Comparison of ENCODE assay signal across 8 cellular contexts in the genomic region with DNA sequence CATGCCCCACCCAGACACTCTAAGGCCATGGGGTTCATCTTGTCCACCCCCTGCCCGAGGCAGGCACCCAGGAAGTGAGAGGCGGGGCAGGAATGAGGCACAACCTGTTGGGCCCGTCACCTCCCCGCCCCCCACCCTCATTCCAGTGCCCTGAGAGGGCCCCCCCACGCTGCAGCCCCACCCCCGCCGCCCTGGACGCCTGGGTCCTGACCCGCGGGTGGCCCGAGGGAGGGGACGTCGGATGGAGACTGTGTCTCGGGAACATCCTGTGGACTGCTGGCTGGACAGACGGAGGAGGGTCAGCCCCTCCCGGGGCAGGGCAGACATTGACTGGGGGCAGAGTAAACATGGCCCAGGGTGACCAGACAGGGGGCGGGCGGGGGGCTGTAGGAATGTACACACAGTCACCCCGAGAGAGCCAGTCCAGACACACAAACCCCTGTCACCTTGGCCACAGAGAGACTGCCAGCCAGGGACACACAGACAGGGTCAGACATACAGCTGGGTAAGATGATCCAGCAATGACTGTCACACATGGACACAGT. TPM values are rescaled to one million over a fixed set of nuclear protein-coding genes. Genes with fewer than 3 reads are reported as not detected.
DNase-seq lines count a peak whose midpoint lies in the region; ATAC-seq, FAIRE-seq and TF ChIP-seq lines count a peak whose summit lies in the region.

No MANE protein-coding gene starts in this region.

- H3K36me3 Mint-ChIP-seq in effector memory CD8-positive, alpha-beta T cell (ENCODE audit: insufficient read depth), result peaks cover 8% of the 10 kb centered on the region
- no peaks in the 10 kb centered on the region for H3K36me3 Mint-ChIP-seq in naive B cell

- TF ChIP-seq RAD21 in A549 (conservative IDR thresholded peaks at IDR 0.05 in 1 of 2, IDR thresholded peaks at IDR 0.05 in 1 of 2), result no peak; a peak in 1 of 5 replicates

- peak overlapping the region; percentile 44; the same call in 2 of the 3 replicates for H3K4me3 ChIP-seq in A549
- H3K4me3 ChIP-seq in NT2/D1 (ENCODE audit: insufficient read length, low read depth), result no peak overlapping the region

- no peak overlapping the region for H3K27ac Mint-ChIP-seq in effector memory CD8-positive, alpha-beta T cell
- peak overlapping the region in 4 of 6 donors; percentile 94 to 100 (median 98) for H3K27ac Mint-ChIP-seq in naive B cell

- H3K4me1 ChIP-seq in A549 (peaks cover 82% of the 10 kb centered on the region), NT2/D1 (ENCODE audit: insufficient read depth, insufficient read length) (peaks cover 28% of the 10 kb centered on the region)

- no peaks in the 10 kb centered on the region for H3K9me3 Mint-ChIP-seq in effector memory CD8-positive, alpha-beta T cell
- H3K9me3 Mint-ChIP-seq in naive B cell, result no peaks in the 10 kb centered on the region

- H3K36me3 ChIP-seq in NT2/D1 (ENCODE audit: insufficient read depth, insufficient read length, low read length), result no peaks in the 10 kb centered on the region

- no peak for FAIRE-seq in A549 (lab: Jason Lieb, UNC)

- WGBS in A549 (ENCODE audit: missing lambda C conversion rate), result 0% methylated on average over 1 of the region's 19 CpGs

- DNase-seq in A549 (ENCODE audit: low read depth in 1 of 2, low spot score in 1 of 2), result peak in 1 of 2 experiments; percentile 87
- no peak for DNase-seq in NT2/D1 (ENCODE audit: low read depth, low spot score)
- DNase-seq in effector memory CD8-positive, alpha-beta T cell, result no peak
- DNase-seq in naive B cell, result no peak
- DNase-seq in GM19238 (ENCODE audit: insufficient read length, low spot score), result no peak
- no peak for DNase-seq in HCEC 1CT
- DNase-seq in central memory CD4-positive, alpha-beta T cell, result no peak

- H3K27ac ChIP-seq in A549, result peak overlapping the region; percentile 96 to 99

- H3K9ac ChIP-seq in NT2/D1 (ENCODE audit: insufficient read length, low read depth), result peak overlapping the region; percentile 65

- H3K9me3 ChIP-seq in A549 (no peaks in the 10 kb centered on the region), NT2/D1 (ENCODE audit: insufficient read depth, low read length) (no peaks in the 10 kb centered on the region)

- H3K4me1 Mint-ChIP-seq in effector memory CD8-positive, alpha-beta T cell (ENCODE audit: low read depth in 2 of 2), result peaks cover 12 to 16% of the 10 kb centered on the region in 2 donors
- H3K4me1 Mint-ChIP-seq in naive B cell, result peaks cover 22 to 47% (median 27%) of the 10 kb centered on the region in 3 donors

- TF ChIP-seq CTCF in A549 (IDR thresholded peaks at IDR 0.05), result no peak

- CTCF ChIA-PET in A549 (lab: Yijun Ruan, JAX), result interaction anchor here (0.6 to 29.7 kb wide), 4 partner anchors 8 to 1839 kb away, joined by 3 to 725 read pairs (median 14); a partner anchor contains a TSS

- ATAC-seq in A549 (peak; percentile 15 to 45), naive B cell (ENCODE audit: low read depth in 2 of 2) (no peak), HG03469 (IDR thresholded peaks at IDR 0.05; ENCODE audit: unreplicated experiment) (no peak)
- ATAC-seq in effector memory CD8-positive, alpha-beta T cell (replicated peaks), result no peak

- POLR2A ChIA-PET in A549 (lab: Yijun Ruan, JAX), result interaction anchor here (2.0 kb wide), 1 partner anchor 8 kb away, joined by 27 read pairs; a partner anchor contains a TSS

- peak overlapping the region; percentile 99 for H3K4me2 ChIP-seq in A549

- no peaks in the 10 kb centered on the region for H3K27me3 ChIP-seq in NT2/D1 (ENCODE audit: insufficient read depth, insufficient read length)

- no peak for TF ChIP-seq POLR2A in A549 (IDR thresholded peaks at IDR 0.05; ENCODE audit: low read length)

- peak; percentile 89 to 96 for TF ChIP-seq EP300 in A549 (IDR thresholded peaks at IDR 0.05)

- H3K27me3 Mint-ChIP-seq in effector memory CD8-positive, alpha-beta T cell, result no peaks in the 10 kb centered on the region
- H3K27me3 Mint-ChIP-seq in naive B cell, result no peaks in the 10 kb centered on the region

- H3K4me3 Mint-ChIP-seq in effector memory CD8-positive, alpha-beta T cell, result peak overlapping the region; percentile 40 to 65
- peak overlapping the region in 6 of 8 donors; percentile 53 to 90 (median 72) for H3K4me3 Mint-ChIP-seq in naive B cell

TF ChIP-seq in A549, 52 proteins besides CTCF, POLR2A, EP300 and RAD21 (continues in another document):
- TF ChIP-seq RNF2 (IDR thresholded peaks at IDR 0.05; ENCODE audit: borderline replicate concordance, low read depth) (no peak), POLR2AphosphoS2 (conservative IDR thresholded peaks at IDR 0.05; ENCODE audit: low read length) (no peak), MAFK (IDR thresholded peaks at IDR 0.05; ENCODE audit: partially characterized antibody) (no peak), TFCP2L1 (CRISPR knock-in tag; IDR thresholded peaks at IDR 0.05) (no peak), EHF (CRISPR knock-in tag; IDR thresholded peaks at IDR 0.05) (no peak), FOSB (CRISPR knock-in tag; IDR thresholded peaks at IDR 0.05) (no peak), CHD2 (IDR thresholded peaks at IDR 0.05; ENCODE audit: low read length, partially characterized antibody) (no peak), HOXB13 (CRISPR knock-in tag; IDR thresholded peaks at IDR 0.05; ENCODE audit: low read depth) (no peak), HOXA7 (CRISPR knock-in tag; IDR thresholded peaks at IDR 0.05) (no peak)
- TF ChIP-seq, protein P1, sequence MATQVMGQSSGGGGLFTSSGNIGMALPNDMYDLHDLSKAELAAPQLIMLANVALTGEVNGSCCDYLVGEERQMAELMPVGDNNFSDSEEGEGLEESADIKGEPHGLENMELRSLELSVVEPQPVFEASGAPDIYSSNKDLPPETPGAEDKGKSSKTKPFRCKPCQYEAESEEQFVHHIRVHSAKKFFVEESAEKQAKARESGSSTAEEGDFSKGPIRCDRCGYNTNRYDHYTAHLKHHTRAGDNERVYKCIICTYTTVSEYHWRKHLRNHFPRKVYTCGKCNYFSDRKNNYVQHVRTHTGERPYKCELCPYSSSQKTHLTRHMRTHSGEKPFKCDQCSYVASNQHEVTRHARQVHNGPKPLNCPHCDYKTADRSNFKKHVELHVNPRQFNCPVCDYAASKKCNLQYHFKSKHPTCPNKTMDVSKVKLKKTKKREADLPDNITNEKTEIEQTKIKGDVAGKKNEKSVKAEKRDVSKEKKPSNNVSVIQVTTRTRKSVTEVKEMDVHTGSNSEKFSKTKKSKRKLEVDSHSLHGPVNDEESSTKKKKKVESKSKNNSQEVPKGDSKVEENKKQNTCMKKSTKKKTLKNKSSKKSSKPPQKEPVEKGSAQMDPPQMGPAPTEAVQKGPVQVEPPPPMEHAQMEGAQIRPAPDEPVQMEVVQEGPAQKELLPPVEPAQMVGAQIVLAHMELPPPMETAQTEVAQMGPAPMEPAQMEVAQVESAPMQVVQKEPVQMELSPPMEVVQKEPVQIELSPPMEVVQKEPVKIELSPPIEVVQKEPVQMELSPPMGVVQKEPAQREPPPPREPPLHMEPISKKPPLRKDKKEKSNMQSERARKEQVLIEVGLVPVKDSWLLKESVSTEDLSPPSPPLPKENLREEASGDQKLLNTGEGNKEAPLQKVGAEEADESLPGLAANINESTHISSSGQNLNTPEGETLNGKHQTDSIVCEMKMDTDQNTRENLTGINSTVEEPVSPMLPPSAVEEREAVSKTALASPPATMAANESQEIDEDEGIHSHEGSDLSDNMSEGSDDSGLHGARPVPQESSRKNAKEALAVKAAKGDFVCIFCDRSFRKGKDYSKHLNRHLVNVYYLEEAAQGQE (IDR thresholded peaks at IDR 0.05), result no peak

RNA-seq across cellular contexts. Expression of a gene that starts 7.4 kb away (rescaled TPM):
- polyA plus RNA-seq in A549 (2011; rRNA removed) (72.5 and 94.7 TPM in 2 replicates), A549 (2017; fragmentation: RNase III; extraction: RNeasy Plus Mini Kit Qiagen cat#74134 plus additional on column Dnase treatment) (47.2 to 57.7 TPM (median 55.6 TPM) in 3 replicates), naive B cell (ENCODE audit: low read depth in 6 of 6) (1,000 to 10,000 TPM in 5 of 6 donors, 100 to 1,000 TPM in 1; 777 to 2,686 (median 1,649) TPM)
- 165 and 253 TPM in 2 replicates for polyA plus RNA-seq in A549 (2012; cell fraction: cytosol; rRNA removed)
- 411 and 478 TPM in 2 replicates for polyA plus RNA-seq in A549 (2012; cell fraction: nucleus; rRNA removed)
- 30.8 and 31.4 TPM in 2 replicates for polyA minus RNA-seq in A549 (2011; rRNA and poly(A)+ RNA removed)

RNA-seq across cellular contexts. Expression of a gene that starts 8.6 kb away (rescaled TPM):
- 8.3 and 10.1 TPM in 2 replicates for polyA plus RNA-seq in A549 (2011; rRNA removed)
- 13.8 TPM in 2 replicates for polyA plus RNA-seq in A549 (2012; cell fraction: cytosol; rRNA removed)
- polyA plus RNA-seq in A549 (2012; cell fraction: nucleus; rRNA removed), result 40.4 and 46.5 TPM in 2 replicates
- 18.5 to 24.6 TPM (median 21.5 TPM) in 3 replicates for polyA plus RNA-seq in A549 (2017; fragmentation: RNase III; extraction: RNeasy Plus Mini Kit Qiagen cat#74134 plus additional on column Dnase treatment)
- polyA minus RNA-seq in A549 (2011; rRNA and poly(A)+ RNA removed), result 5.5 and 9.8 TPM in 2 replicates
- polyA plus RNA-seq in naive B cell (ENCODE audit: low read depth in 6 of 6), result 1 to 10 TPM; 1.1 to 7.1 (median 3.3) TPM

RNA-seq across cellular contexts. Expression of a gene that starts 17.7 kb away (rescaled TPM):
- polyA plus RNA-seq in A549 (2011; rRNA removed) (0.48 and 0.57 TPM in 2 replicates), A549 (2017; fragmentation: RNase III; extraction: RNeasy Plus Mini Kit Qiagen cat#74134 plus additional on column Dnase treatment) (0.49 to 0.91 TPM (median 0.84 TPM) in 3 replicates), naive B cell (ENCODE audit: low read depth in 6 of 6) (100 to 1,000 TPM in 5 of 6 donors, 10 to 100 TPM in 1; 96.8 to 203 (median 126) TPM)
- 1.1 and 1.3 TPM in 2 replicates for polyA plus RNA-seq in A549 (2012; cell fraction: cytosol; rRNA removed)
- 1.3 and 1.5 TPM in 2 replicates for polyA plus RNA-seq in A549 (2012; cell fraction: nucleus; rRNA removed)
- 0.49 and 0.95 TPM in 2 replicates for polyA minus RNA-seq in A549 (2011; rRNA and poly(A)+ RNA removed)

RNA-seq across cellular contexts. Expression of a gene that starts 17.9 kb away (rescaled TPM):
- polyA plus RNA-seq in A549 (2011; rRNA removed) (4.9 and 10.7 TPM in 2 replicates), A549 (2017; fragmentation: RNase III; extraction: RNeasy Plus Mini Kit Qiagen cat#74134 plus additional on column Dnase treatment) (not detected in 3 replicates), naive B cell (ENCODE audit: low read depth in 6 of 6) (1 to 10 TPM in 5 of 6 donors, not detected in 1; 2.0 to 6.6 (median 5.2) TPM)
- not detected in 2 replicates for polyA plus RNA-seq in A549 (2012; cell fraction: cytosol; rRNA removed)
- 1.6 TPM in 1 of 2 replicates, not detected in the other for polyA plus RNA-seq in A549 (2012; cell fraction: nucleus; rRNA removed)
- 8.4 and 11.0 TPM in 2 replicates for polyA minus RNA-seq in A549 (2011; rRNA and poly(A)+ RNA removed)

RNA-seq across cellular contexts. Expression of a gene that starts 22.5 kb away (rescaled TPM):
- polyA plus RNA-seq in A549 (2011; rRNA removed) (27.2 and 37.2 TPM in 2 replicates), A549 (2017; fragmentation: RNase III; extraction: RNeasy Plus Mini Kit Qiagen cat#74134 plus additional on column Dnase treatment) (40.7 to 45.5 TPM (median 41.7 TPM) in 3 replicates), naive B cell (ENCODE audit: low read depth in 6 of 6) (10 to 100 TPM; 19.7 to 30.9 (median 25.1) TPM)
- polyA plus RNA-seq in A549 (2012; cell fraction: cytosol; rRNA removed), result 64.6 and 74.8 TPM in 2 replicates
- 59.6 and 69.3 TPM in 2 replicates for polyA plus RNA-seq in A549 (2012; cell fraction: nucleus; rRNA removed)
- 47.2 and 53.1 TPM in 2 replicates for polyA minus RNA-seq in A549 (2011; rRNA and poly(A)+ RNA removed)

Comparison
In these comparisons a context has a peak if more than half of its experiments do, and no peak if none do; other contexts are left out.
1. ATAC-seq: peak in A549 (2 of 2); none in effector memory CD8-positive, alpha-beta T cell (single experiment), naive B cell (0 of 2) and HG03469 (single experiment).
2. H3K27ac Mint-ChIP-seq: peak in naive B cell (4 of 6); none in effector memory CD8-positive, alpha-beta T cell (0 of 2).
3. RNA of a gene that starts 17.7 kb away (polyA plus RNA-seq): 96.8 to 203 TPM in naive B cell; 0.48 to 1.5 TPM in A549; every median in the first group is over 10 times any median in the second.